ENCODE assay signal across 26 cellular contexts in the genomic region with DNA sequence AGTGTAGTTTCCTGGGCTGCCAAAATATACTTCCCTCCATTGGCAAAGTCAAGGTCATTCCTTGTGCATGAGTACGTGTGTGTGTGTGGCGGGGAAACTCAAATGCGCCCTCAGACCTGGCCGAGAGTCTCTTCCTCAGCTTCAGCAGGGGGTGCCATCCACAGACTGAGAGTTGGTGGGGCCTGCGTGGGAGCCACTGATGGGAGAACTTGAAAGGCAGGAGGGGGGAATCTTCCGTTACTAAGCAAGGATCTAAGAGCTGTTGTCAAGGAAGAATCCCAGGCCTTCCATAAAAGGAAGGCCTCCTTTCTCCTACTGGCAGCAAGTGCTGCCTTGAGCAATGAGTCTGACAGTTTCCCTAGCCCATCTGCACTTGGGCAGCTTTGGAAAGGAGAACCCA.
"Had no signal": no experiment of that assay in that cellular context is flagged by ENCODE, and none has a peak within 500 bp of the region (broad histone marks: within the 10 kb centered on the region; RNA-seq: fewer than 3 reads in every experiment).

No MANE protein-coding gene starts in this region.

- H3K27me3 ChIP-seq: adrenal gland, body of pancreas, colonic mucosa had no signal

- H3K4me3 ChIP-seq: adrenal gland, body of pancreas, colonic mucosa, esophagus squamous epithelium, gastroesophageal sphincter had no signal

- H3K36me3 ChIP-seq: adrenal gland, colonic mucosa, esophagus squamous epithelium, gastroesophageal sphincter, WERI-Rb-1 had no signal

- DNase-seq: activated B cell treated with CpG ODN at 0.5 μM for 24 hours; activated CD4-positive, alpha-beta T cell treated with anti-CD3 and anti-CD28 coated beads for 48 hours; activated CD4-positive, alpha-beta T cell treated with anti-CD3 and anti-CD28 coated beads, Interleukin-2, amount 50 U/mL, for 1 hour; activated CD4-positive, alpha-beta T cell treated with anti-CD3 and anti-CD28 coated beads, Interleukin-2, amount 50 U/mL, for 48 hours; activated CD8-positive, alpha-beta memory T cell treated with anti-CD3 and anti-CD28 coated beads for 24 hours; activated CD8-positive, alpha-beta T cell treated with anti-CD3 and anti-CD28 coated beads for 36 hours; activated effector memory CD4-positive, alpha-beta T cell treated with anti-CD3 and anti-CD28 coated beads, Interleukin-2, amount 50 U/mL, for 16 hours; activated naive CD4-positive, alpha-beta T cell treated with anti-CD3 and anti-CD28 coated beads for 36 hours; activated naive CD8-positive, alpha-beta T cell treated with anti-CD3 and anti-CD28 coated beads for 36 hours; activated naive CD8-positive, alpha-beta T cell treated with anti-CD3 and anti-CD28 coated beads, Interleukin-2, amount 50 U/mL, for 24 hours; activated T-cell treated with anti-CD3 and anti-CD28 coated beads, Interleukin-2, amount 50 U/mL, for 48 hours; adrenal gland; aorta; body of pancreas; central memory CD4-positive, alpha-beta T cell; cerebellar nuclear complex; colonic mucosa; effector CD8-positive, alpha-beta T cell; esophagus squamous epithelium; foreskin melanocyte; T-helper 1 cell; T-helper 17 cell; T1000; WERI-Rb-1 had no signal

- H3K27ac ChIP-seq: adrenal gland, body of pancreas, colonic mucosa, epithelial cell of prostate, esophagus squamous epithelium, gastroesophageal sphincter, WERI-Rb-1 had no signal

- H3K9me3 ChIP-seq: adrenal gland, body of pancreas, colonic mucosa, esophagus squamous epithelium, gastroesophageal sphincter had no signal

- H3K4me1 ChIP-seq: adrenal gland, body of pancreas, colonic mucosa, esophagus squamous epithelium, gastroesophageal sphincter had no signal
